Comparison of ENCODE assay signal across 15 cellular contexts in the genomic region with DNA sequence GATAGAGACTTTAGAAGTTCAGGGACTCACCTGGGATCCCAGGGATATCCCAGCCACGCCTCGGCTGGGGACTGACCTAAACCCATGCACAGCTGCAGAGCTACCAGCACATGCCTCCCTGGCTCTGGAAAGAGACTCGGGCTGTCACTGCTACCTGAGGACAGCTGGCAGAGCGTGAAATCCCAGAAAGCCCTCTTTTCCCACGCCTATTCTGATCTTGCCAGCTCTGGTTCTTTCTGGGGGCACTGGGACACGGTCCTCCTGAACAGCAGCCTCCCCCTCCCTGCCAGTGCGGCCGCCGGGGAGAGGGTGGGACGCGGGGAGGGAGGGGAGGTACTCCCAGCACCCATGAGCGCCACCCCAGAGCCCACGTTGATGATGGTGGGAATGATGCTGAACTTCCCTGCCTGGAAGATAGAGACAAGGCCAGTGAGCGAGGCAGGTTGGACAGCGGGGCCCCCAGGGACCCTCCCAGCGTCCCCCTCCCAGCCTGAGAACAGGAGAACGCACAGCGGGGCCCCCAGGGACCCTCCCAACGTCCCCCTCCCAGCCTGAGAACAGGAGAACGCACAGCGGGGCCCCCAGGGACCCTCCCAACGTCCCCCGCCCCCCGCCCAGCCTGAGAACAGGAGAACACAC. TPM values are rescaled to one million over a fixed set of nuclear protein-coding genes. Genes with fewer than 3 reads are reported as not detected.
A peak's percentile ranks its signal among the peaks of the same experiment; 100 is the strongest.
DNase-seq lines count a peak whose midpoint lies in the region; ATAC-seq, FAIRE-seq and TF ChIP-seq lines count a peak whose summit lies in the region.
"Had no signal": no experiment of that assay in that cellular context is flagged by ENCODE, and none has a peak within 500 bp of the region (broad histone marks: within the 10 kb centered on the region; RNA-seq: fewer than 3 reads in every experiment).

No MANE protein-coding gene starts in this region.

- peaks cover 32% of the 10 kb centered on the region for H3K27me3 ChIP-seq in upper lobe of right lung
- H3K27me3 ChIP-seq: Peyer's patch had no signal

- intact Hi-C loops in upper lobe of right lung (cut with DNase I): no loop called here
- intact Hi-C loops in activated CD4-positive, alpha-beta memory T cell treated with anti-CD3 and anti-CD28 coated beads for 36 hours (cut with micrococcal nuclease): no loop called here

- H3K4me3 Mint-ChIP-seq in IgD-negative memory B cell: peak overlapping the region in 3 of 4 donors; percentile 54 to 72 (median 70)
- H3K4me3 Mint-ChIP-seq in activated CD4-positive, alpha-beta memory T cell treated with anti-CD3 and anti-CD28 coated beads, Interleukin-2, amount 10 ng/mL, durations not matched to agents 7 days and 5 days: no peak overlapping the region
- no peak overlapping the region for H3K4me3 Mint-ChIP-seq in activated CD4-positive, alpha-beta memory T cell treated with anti-CD3 and anti-CD28 coated beads for 36 hours
- H3K4me3 Mint-ChIP-seq in naive thymus-derived CD8-positive, alpha-beta T cell: no peak overlapping the region

- H3K36me3 Mint-ChIP-seq in IgD-negative memory B cell: peaks cover 13% of the 10 kb centered on the region
- peaks cover 14% of the 10 kb centered on the region for H3K36me3 Mint-ChIP-seq in activated CD4-positive, alpha-beta memory T cell treated with anti-CD3 and anti-CD28 coated beads, Interleukin-2, amount 10 ng/mL, durations not matched to agents 7 days and 5 days (ENCODE audit: low read depth)
- H3K36me3 Mint-ChIP-seq in activated CD4-positive, alpha-beta memory T cell treated with anti-CD3 and anti-CD28 coated beads for 36 hours: peaks cover 3% of the 10 kb centered on the region
- H3K36me3 Mint-ChIP-seq in naive thymus-derived CD8-positive, alpha-beta T cell: peaks cover 0 to 5% (median 0%) of the 10 kb centered on the region in 3 donors

- H3K4me3 ChIP-seq in SK-N-MC (no peak overlapping the region), upper lobe of right lung (no peak overlapping the region)
- H3K4me3 ChIP-seq: HAP-1, Peyer's patch had no signal

- peak; percentile 64 for DNase-seq in D721Med (ENCODE audit: insufficient read length, low spot score)
- no peak for DNase-seq in SK-N-MC (ENCODE audit: low read depth, low spot score)
- DNase-seq in left kidney (ENCODE audit: low read depth, low spot score): peak; percentile 30
- DNase-seq in activated CD4-positive, alpha-beta memory T cell treated with anti-CD3 and anti-CD28 coated beads, Interleukin-2, amount 10 ng/mL, durations not matched to agents 7 days and 5 days: no peak
- DNase-seq in upper lobe of right lung: no peak
- DNase-seq in activated CD4-positive, alpha-beta memory T cell treated with anti-CD3 and anti-CD28 coated beads for 36 hours: no peak
- no peak for DNase-seq in naive thymus-derived CD8-positive, alpha-beta T cell
- DNase-seq: C1 segment of cervical spinal cord, EL, NCI-H1417 treated with DMSO at 0.1 percent for 48 hours, NCI-H2081, Peyer's patch, SW 1271 had no signal

- H3K9me3 Mint-ChIP-seq in IgD-negative memory B cell: peaks cover 0 to 3% (median 0%) of the 10 kb centered on the region in 3 donors
- H3K9me3 Mint-ChIP-seq in activated CD4-positive, alpha-beta memory T cell treated with anti-CD3 and anti-CD28 coated beads, Interleukin-2, amount 10 ng/mL, durations not matched to agents 7 days and 5 days: no peaks in the 10 kb centered on the region
- H3K9me3 Mint-ChIP-seq in activated CD4-positive, alpha-beta memory T cell treated with anti-CD3 and anti-CD28 coated beads for 36 hours: no peaks in the 10 kb centered on the region
- H3K9me3 Mint-ChIP-seq in naive thymus-derived CD8-positive, alpha-beta T cell: no peaks in the 10 kb centered on the region

- H3K4me1 Mint-ChIP-seq in IgD-negative memory B cell: peaks cover 30 to 33% (median 33%) of the 10 kb centered on the region in 3 donors
- peaks cover 24% of the 10 kb centered on the region for H3K4me1 Mint-ChIP-seq in activated CD4-positive, alpha-beta memory T cell treated with anti-CD3 and anti-CD28 coated beads, Interleukin-2, amount 10 ng/mL, durations not matched to agents 7 days and 5 days
- peaks cover 17% of the 10 kb centered on the region for H3K4me1 Mint-ChIP-seq in activated CD4-positive, alpha-beta memory T cell treated with anti-CD3 and anti-CD28 coated beads for 36 hours (ENCODE audit: low read depth)
- peaks cover 8 to 35% (median 12%) of the 10 kb centered on the region in 4 donors for H3K4me1 Mint-ChIP-seq in naive thymus-derived CD8-positive, alpha-beta T cell

- H3K27ac Mint-ChIP-seq in IgD-negative memory B cell: peak overlapping the region; percentile 85 to 90 (median 88)
- H3K27ac Mint-ChIP-seq in activated CD4-positive, alpha-beta memory T cell treated with anti-CD3 and anti-CD28 coated beads, Interleukin-2, amount 10 ng/mL, durations not matched to agents 7 days and 5 days: no peak overlapping the region
- H3K27ac Mint-ChIP-seq in activated CD4-positive, alpha-beta memory T cell treated with anti-CD3 and anti-CD28 coated beads for 36 hours: no peak overlapping the region
- H3K27ac Mint-ChIP-seq in naive thymus-derived CD8-positive, alpha-beta T cell: no peak overlapping the region

- no peak for ATAC-seq in upper lobe of right lung
- no peak for ATAC-seq in naive thymus-derived CD8-positive, alpha-beta T cell

- FAIRE-seq in D721Med (lab: Jason Lieb, UNC): no peak

- no peaks in the 10 kb centered on the region for H3K4me1 ChIP-seq in upper lobe of right lung
- H3K4me1 ChIP-seq: HAP-1 had no signal

- POLR2A ChIA-PET in activated CD4-positive, alpha-beta memory T cell treated with anti-CD3 and anti-CD28 coated beads, Interleukin-2, amount 10 ng/mL, durations not matched to agents 7 days and 5 days (lab: Charles Lee): interaction anchor here (0.9 kb wide), 1 partner anchor 38 kb away, joined by 3 read pairs; the partner anchor contains the start of gene HASPIN
- POLR2A ChIA-PET in activated CD4-positive, alpha-beta memory T cell treated with anti-CD3 and anti-CD28 coated beads for 36 hours (lab: Charles Lee): no interaction called here
- POLR2A ChIA-PET in naive thymus-derived CD8-positive, alpha-beta T cell (lab: Charles Lee): no interaction called here

- H3K27ac ChIP-seq in SK-N-MC (peak overlapping the region; percentile 57), upper lobe of right lung (no peak overlapping the region)

- no peaks in the 10 kb centered on the region for H3K9me3 ChIP-seq in SK-N-MC (ENCODE audit: low read depth, low read length)
- no peaks in the 10 kb centered on the region for H3K9me3 ChIP-seq in upper lobe of right lung
- H3K9me3 ChIP-seq: HAP-1, Peyer's patch had no signal

- H3K36me3 ChIP-seq in SK-N-MC (ENCODE audit: insufficient read depth, low read length): no peaks in the 10 kb centered on the region
- H3K36me3 ChIP-seq in upper lobe of right lung: no peaks in the 10 kb centered on the region
- H3K36me3 ChIP-seq: HAP-1 had no signal

- TF ChIP-seq CTCF in D721Med (IDR thresholded peaks at IDR 0.05; ENCODE audit: insufficient read depth, missing control alignments) (no peak), upper lobe of right lung (IDR thresholded peaks at IDR 0.05) (no peak)

- CTCF ChIA-PET in activated CD4-positive, alpha-beta memory T cell treated with anti-CD3 and anti-CD28 coated beads, Interleukin-2, amount 10 ng/mL, durations not matched to agents 7 days and 5 days (lab: Charles Lee): no interaction called here
- CTCF ChIA-PET in activated CD4-positive, alpha-beta memory T cell treated with anti-CD3 and anti-CD28 coated beads for 36 hours (lab: Charles Lee): interaction anchor here (0.7 to 1.0 kb wide), 2 partner anchors 50 to 143 kb away, joined by 3 read pairs; no protein-coding TSS in a partner anchor

- no peaks in the 10 kb centered on the region for H3K27me3 Mint-ChIP-seq in IgD-negative memory B cell
- H3K27me3 Mint-ChIP-seq in activated CD4-positive, alpha-beta memory T cell treated with anti-CD3 and anti-CD28 coated beads, Interleukin-2, amount 10 ng/mL, durations not matched to agents 7 days and 5 days: no peaks in the 10 kb centered on the region
- H3K27me3 Mint-ChIP-seq in activated CD4-positive, alpha-beta memory T cell treated with anti-CD3 and anti-CD28 coated beads for 36 hours: no peaks in the 10 kb centered on the region
- H3K27me3 Mint-ChIP-seq in naive thymus-derived CD8-positive, alpha-beta T cell: no peaks in the 10 kb centered on the region

- H3K9ac ChIP-seq in SK-N-MC (ENCODE audit: insufficient read length): no peak overlapping the region

RNA-seq across cellular contexts. Expression of gene P2RX5, which starts 10.7 kb away (rescaled TPM):
- polyA plus RNA-seq in IgD-negative memory B cell: 764 TPM
- 10 to 100 TPM; 30.8 to 31.1 TPM for total RNA-seq in activated CD4-positive, alpha-beta memory T cell treated with anti-CD3 and anti-CD28 coated beads, Interleukin-2, amount 10 ng/mL, durations not matched to agents 7 days and 5 days
- 1.6 TPM for total RNA-seq in upper lobe of right lung
- total RNA-seq in activated CD4-positive, alpha-beta memory T cell treated with anti-CD3 and anti-CD28 coated beads for 36 hours: 10 to 100 TPM; 37.6 to 43.2 TPM
- total RNA-seq in naive thymus-derived CD8-positive, alpha-beta T cell: 10 to 100 TPM; 22.1 to 23.7 TPM
- 10 to 100 TPM; 15.6 to 23.6 (median 16.7) TPM for polyA plus RNA-seq in naive thymus-derived CD8-positive, alpha-beta T cell

RNA-seq across cellular contexts. Expression of gene EMC6, which starts 16.7 kb away (rescaled TPM):
- 81.8 TPM for polyA plus RNA-seq in IgD-negative memory B cell
- 10 to 100 TPM; 40.4 to 41.6 TPM for total RNA-seq in activated CD4-positive, alpha-beta memory T cell treated with anti-CD3 and anti-CD28 coated beads, Interleukin-2, amount 10 ng/mL, durations not matched to agents 7 days and 5 days
- total RNA-seq in upper lobe of right lung: 28.6 TPM
- 10 to 100 TPM; 49.3 to 55.4 TPM for total RNA-seq in activated CD4-positive, alpha-beta memory T cell treated with anti-CD3 and anti-CD28 coated beads for 36 hours
- total RNA-seq in naive thymus-derived CD8-positive, alpha-beta T cell: 10 to 100 TPM; 29.8 TPM
- polyA plus RNA-seq in naive thymus-derived CD8-positive, alpha-beta T cell: 10 to 100 TPM; 83.3 to 97.0 (median 92.5) TPM

RNA-seq across cellular contexts. Expression of gene TAX1BP3, which starts 16.9 kb away (rescaled TPM):
- 72.1 TPM for polyA plus RNA-seq in IgD-negative memory B cell
- total RNA-seq in activated CD4-positive, alpha-beta memory T cell treated with anti-CD3 and anti-CD28 coated beads, Interleukin-2, amount 10 ng/mL, durations not matched to agents 7 days and 5 days: 10 to 100 TPM; 23.2 to 25.0 TPM
- 108 TPM for total RNA-seq in upper lobe of right lung
- total RNA-seq in activated CD4-positive, alpha-beta memory T cell treated with anti-CD3 and anti-CD28 coated beads for 36 hours: 10 to 100 TPM; 23.7 to 24.5 TPM
- 10 to 100 TPM; 12.0 to 14.6 TPM for total RNA-seq in naive thymus-derived CD8-positive, alpha-beta T cell
- polyA plus RNA-seq in naive thymus-derived CD8-positive, alpha-beta T cell: 10 to 100 TPM; 26.6 to 28.1 (median 27.4) TPM

RNA-seq across cellular contexts. Expression of gene HASPIN, which starts 38.4 kb away (rescaled TPM):
- 0.34 TPM for polyA plus RNA-seq in IgD-negative memory B cell
- total RNA-seq in activated CD4-positive, alpha-beta memory T cell treated with anti-CD3 and anti-CD28 coated beads, Interleukin-2, amount 10 ng/mL, durations not matched to agents 7 days and 5 days: 10 to 100 TPM; 23.8 to 25.2 TPM
- total RNA-seq in upper lobe of right lung: 0.41 TPM
- 10 to 100 TPM; 22.0 to 22.7 TPM for total RNA-seq in activated CD4-positive, alpha-beta memory T cell treated with anti-CD3 and anti-CD28 coated beads for 36 hours
- total RNA-seq in naive thymus-derived CD8-positive, alpha-beta T cell: under 1 TPM; 0.38 to 0.57 TPM
- under 1 TPM in 2 of 3 donors, not detected in 1; 0.13 to 0.28 TPM for polyA plus RNA-seq in naive thymus-derived CD8-positive, alpha-beta T cell

RNA-seq across cellular contexts. Expression of gene CTNS, which starts 48.7 kb away (rescaled TPM):
- polyA plus RNA-seq in IgD-negative memory B cell: 13.0 TPM
- total RNA-seq in activated CD4-positive, alpha-beta memory T cell treated with anti-CD3 and anti-CD28 coated beads, Interleukin-2, amount 10 ng/mL, durations not matched to agents 7 days and 5 days: 10 to 100 TPM; 24.5 to 26.5 TPM
- 23.3 TPM for total RNA-seq in upper lobe of right lung
- 10 to 100 TPM; 17.7 to 19.8 TPM for total RNA-seq in activated CD4-positive, alpha-beta memory T cell treated with anti-CD3 and anti-CD28 coated beads for 36 hours
- 10 to 100 TPM in 1 of 2 experiments, 1 to 10 TPM in 1; 9.8 to 11.7 TPM for total RNA-seq in naive thymus-derived CD8-positive, alpha-beta T cell
- polyA plus RNA-seq in naive thymus-derived CD8-positive, alpha-beta T cell: 1 to 10 TPM; 4.5 to 9.5 (median 8.7) TPM

Comparison
In these comparisons a context has a peak if more than half of its experiments do, and no peak if none do; other contexts are left out.
1. DNase-seq: peak in D721Med (single experiment) and left kidney (single experiment); none in SK-N-MC (single experiment), activated CD4-positive, alpha-beta memory T cell treated with anti-CD3 and anti-CD28 coated beads, Interleukin-2, amount 10 ng/mL, durations not matched to agents 7 days and 5 days (single experiment), upper lobe of right lung (single experiment), activated CD4-positive, alpha-beta memory T cell treated with anti-CD3 and anti-CD28 coated beads for 36 hours (single experiment) and naive thymus-derived CD8-positive, alpha-beta T cell (0 of 10).
2. H3K27ac Mint-ChIP-seq: peak in IgD-negative memory B cell (3 of 3); none in activated CD4-positive, alpha-beta memory T cell treated with anti-CD3 and anti-CD28 coated beads, Interleukin-2, amount 10 ng/mL, durations not matched to agents 7 days and 5 days (single experiment), activated CD4-positive, alpha-beta memory T cell treated with anti-CD3 and anti-CD28 coated beads for 36 hours (single experiment) and naive thymus-derived CD8-positive, alpha-beta T cell (0 of 10).
3. H3K4me3 Mint-ChIP-seq: peak in IgD-negative memory B cell (3 of 4); none in activated CD4-positive, alpha-beta memory T cell treated with anti-CD3 and anti-CD28 coated beads, Interleukin-2, amount 10 ng/mL, durations not matched to agents 7 days and 5 days (single experiment), activated CD4-positive, alpha-beta memory T cell treated with anti-CD3 and anti-CD28 coated beads for 36 hours (single experiment) and naive thymus-derived CD8-positive, alpha-beta T cell (0 of 10).